In the genomic region with DNA sequence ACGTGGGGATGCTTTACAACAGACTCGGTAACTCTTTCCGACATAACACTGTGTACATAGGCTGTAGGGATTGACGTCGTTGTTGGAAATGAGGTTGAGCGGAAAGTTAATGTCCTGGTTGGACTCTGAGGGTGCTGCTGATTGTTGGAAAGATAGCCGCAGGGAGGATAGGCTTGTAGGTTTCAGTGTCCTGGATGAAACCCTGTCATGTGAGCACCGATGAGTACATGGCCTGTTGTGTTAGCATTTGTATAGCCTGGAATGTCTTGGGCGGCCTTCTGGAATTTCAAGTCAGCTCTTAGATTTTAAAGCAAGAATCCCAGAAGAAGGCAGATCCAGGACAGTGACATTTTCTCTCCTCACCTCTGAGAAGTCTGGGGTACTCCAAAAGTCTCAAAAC, we compare ENCODE assay signal across 19 cellular contexts.
A peak's percentile ranks its signal among the peaks of the same experiment; 100 is the strongest.
DNase-seq lines count a peak whose midpoint lies in the region; ATAC-seq and TF ChIP-seq lines count a peak whose summit lies in the region.
"Had no signal": no experiment of that assay in that cellular context is flagged by ENCODE, and none has a peak within 500 bp of the region (broad histone marks: within the 10 kb centered on the region; RNA-seq: fewer than 3 reads in every experiment).

No MANE protein-coding gene starts in this region.

- H3K9me3 ChIP-seq in Caco-2 (no peaks in the 10 kb centered on the region), upper lobe of left lung (no peaks in the 10 kb centered on the region)
- H3K9me3 ChIP-seq: adrenal gland, esophagus muscularis mucosa, Peyer's patch, spleen, stomach had no signal

- no peak for TF ChIP-seq EP300 in upper lobe of left lung (IDR thresholded peaks at IDR 0.05)

- H3K4me3 Mint-ChIP-seq in Caco-2 (ENCODE audit: unreplicated experiment) (no peak overlapping the region), WTC11 (peak overlapping the region; percentile 40), osteocyte (ENCODE audit: unreplicated experiment) (no peak overlapping the region)

- H3K4me1 ChIP-seq in Caco-2 (peaks cover 18% of the 10 kb centered on the region), upper lobe of left lung (peaks cover 5 to 10% (median 9%) of the 10 kb centered on the region in 4 donors)

- no peaks in the 10 kb centered on the region for H3K9me3 Mint-ChIP-seq in Caco-2 (ENCODE audit: unreplicated experiment)
- H3K9me3 Mint-ChIP-seq in WTC11, result peaks cover 9% of the 10 kb centered on the region
- no peaks in the 10 kb centered on the region for H3K9me3 Mint-ChIP-seq in osteocyte (ENCODE audit: unreplicated experiment)

- BruUV-seq in Caco-2 (replicated peaks; lab: Mats Ljungman, UMichigan), result no TSS peak

- TF ChIP-seq POLR2A in upper lobe of left lung (IDR thresholded peaks at IDR 0.05), result no peak

- H3K36me3 Mint-ChIP-seq in Caco-2 (ENCODE audit: insufficient read depth, unreplicated experiment), result peaks cover 48% of the 10 kb centered on the region
- peaks cover 24% of the 10 kb centered on the region for H3K36me3 Mint-ChIP-seq in WTC11
- peaks cover 5% of the 10 kb centered on the region for H3K36me3 Mint-ChIP-seq in osteocyte (ENCODE audit: unreplicated experiment)

- 87 to 90% methylated on average over 9 of the region's 9 CpGs for WGBS in upper lobe of left lung, 2 donors

- H3K27ac Mint-ChIP-seq in Caco-2 (ENCODE audit: unreplicated experiment) (peak overlapping the region; percentile 56), WTC11 (peak overlapping the region; percentile 99), osteocyte (ENCODE audit: unreplicated experiment) (peak overlapping the region; percentile 1)

- peak; percentile 95 for ATAC-seq in WTC11
- ATAC-seq in upper lobe of left lung (ENCODE audit: low FRiP score in 2 of 2), result no peak
- no peak for ATAC-seq in GM18873 (IDR thresholded peaks at IDR 0.05; ENCODE audit: low FRiP score, unreplicated experiment)
- ATAC-seq in HG02759 (IDR thresholded peaks at IDR 0.05; ENCODE audit: unreplicated experiment), result no peak

- CTCF ChIA-PET in Caco-2 (lab: Charles Lee) (interaction anchor here (1.3 to 1.4 kb wide), 2 partner anchors 63 to 101 kb away, joined by 3 read pairs; a partner anchor contains a TSS), WTC11 (lab: Charles Lee) (interaction anchor here (0.7 to 3.5 kb wide), 15 partner anchors 7 to 98 kb away, joined by 3 to 47 read pairs (median 5); a partner anchor contains a TSS)

- H3K27me3 ChIP-seq in Caco-2 (replicated peaks; ENCODE audit: control insufficient read depth, insufficient read depth, low read length) (no peaks in the 10 kb centered on the region), upper lobe of left lung (no peaks in the 10 kb centered on the region)
- H3K27me3 ChIP-seq: adrenal gland, esophagus muscularis mucosa, Peyer's patch, spleen, stomach had no signal

- H3K4me3 ChIP-seq in Caco-2 (ENCODE audit: low read depth, low read length) (no peak overlapping the region), upper lobe of left lung (no peak overlapping the region)
- H3K4me3 ChIP-seq: adrenal gland, coronary artery, esophagus muscularis mucosa, Peyer's patch, spleen, stomach had no signal

- POLR2A ChIA-PET in Caco-2 (lab: Charles Lee), result no interaction called here
- POLR2A ChIA-PET in WTC11 (lab: Charles Lee), result interaction anchor here (0.6 to 1.3 kb wide), 4 partner anchors 11 to 64 kb away, joined by 3 to 4 read pairs (median 4); no protein-coding TSS in a partner anchor

- H3K36me3 ChIP-seq in Caco-2 (ENCODE audit: control insufficient read depth, insufficient read depth, low read length) (no peaks in the 10 kb centered on the region; the same call in 1 of the 2 replicates), upper lobe of left lung (peaks cover 0 to 11% (median 4%) of the 10 kb centered on the region in 4 donors)

- TF ChIP-seq CTCF in Caco-2 (IDR thresholded peaks at IDR 0.05; ENCODE audit: insufficient read depth in 1 of 2, low read depth in 1 of 2, low read length in 1 of 2, severe bottlenecking in 1 of 2, unreplicated experiment in 1 of 2), result no peak
- TF ChIP-seq CTCF in WTC11 (IDR thresholded peaks at IDR 0.05), result no peak
- TF ChIP-seq CTCF in osteocyte (IDR thresholded peaks at IDR 0.05), result no peak
- no peak for TF ChIP-seq CTCF in upper lobe of left lung (IDR thresholded peaks at IDR 0.05)

- H3K4me1 Mint-ChIP-seq in Caco-2 (ENCODE audit: low read depth, unreplicated experiment), result peaks cover 15% of the 10 kb centered on the region
- H3K4me1 Mint-ChIP-seq in WTC11, result peaks cover 33% of the 10 kb centered on the region
- peaks cover 18% of the 10 kb centered on the region for H3K4me1 Mint-ChIP-seq in osteocyte (ENCODE audit: unreplicated experiment)

- no peaks in the 10 kb centered on the region for H3K27me3 Mint-ChIP-seq in Caco-2 (ENCODE audit: insufficient read depth, unreplicated experiment)
- no peaks in the 10 kb centered on the region for H3K27me3 Mint-ChIP-seq in WTC11 (ENCODE audit: low read depth)
- H3K27me3 Mint-ChIP-seq in osteocyte (ENCODE audit: unreplicated experiment), result no peaks in the 10 kb centered on the region

- intact Hi-C loops in Caco-2 (cut with micrococcal nuclease; ENCODE audit: unreplicated experiment), result loop anchor here (5.0 kb wide), 1 partner anchor 56 kb away; no protein-coding TSS in a partner anchor

- no peak for DNase-seq in Caco-2
- DNase-seq in WTC11 (ENCODE audit: low spot score), result peak; percentile 52
- DNase-seq in iPS DF 19.7 (ENCODE audit: low read depth, low spot score), result peak; percentile 89
- DNase-seq in osteocyte (ENCODE audit: extremely low spot score, unreplicated experiment), result peak; percentile 13
- no peak for DNase-seq in upper lobe of left lung
- no peak for DNase-seq in NAMALWA (ENCODE audit: low spot score)
- DNase-seq: activated CD4-positive, CD25-positive, alpha-beta regulatory T cell; hippocampal formation; mammary epithelial cell; NCI-H1930; NCI-H69; spleen; stomach had no signal

- peak overlapping the region in 1 of 4 donors; percentile 30 for H3K27ac ChIP-seq in upper lobe of left lung
- H3K27ac ChIP-seq: coronary artery, esophagus muscularis mucosa, Peyer's patch had no signal

TF ChIP-seq in WTC11, 78 proteins besides CTCF, POLR2A, EP300 and RAD21 (continues in another document):
- no peak for TF ChIP-seq ZNF138 (CRISPR knock-in tag; conservative IDR thresholded peaks at IDR 0.05)
- TF ChIP-seq, protein P1, sequence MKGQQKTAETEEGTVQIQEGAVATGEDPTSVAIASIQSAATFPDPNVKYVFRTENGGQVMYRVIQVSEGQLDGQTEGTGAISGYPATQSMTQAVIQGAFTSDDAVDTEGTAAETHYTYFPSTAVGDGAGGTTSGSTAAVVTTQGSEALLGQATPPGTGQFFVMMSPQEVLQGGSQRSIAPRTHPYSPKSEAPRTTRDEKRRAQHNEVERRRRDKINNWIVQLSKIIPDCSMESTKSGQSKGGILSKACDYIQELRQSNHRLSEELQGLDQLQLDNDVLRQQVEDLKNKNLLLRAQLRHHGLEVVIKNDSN (CRISPR knock-in tag; IDR thresholded peaks at IDR 0.05), result peak; percentile 75
- no peak for TF ChIP-seq FOXP1 (CRISPR knock-in tag; IDR thresholded peaks at IDR 0.05; ENCODE audit: borderline replicate concordance)
- TF ChIP-seq, protein P2, sequence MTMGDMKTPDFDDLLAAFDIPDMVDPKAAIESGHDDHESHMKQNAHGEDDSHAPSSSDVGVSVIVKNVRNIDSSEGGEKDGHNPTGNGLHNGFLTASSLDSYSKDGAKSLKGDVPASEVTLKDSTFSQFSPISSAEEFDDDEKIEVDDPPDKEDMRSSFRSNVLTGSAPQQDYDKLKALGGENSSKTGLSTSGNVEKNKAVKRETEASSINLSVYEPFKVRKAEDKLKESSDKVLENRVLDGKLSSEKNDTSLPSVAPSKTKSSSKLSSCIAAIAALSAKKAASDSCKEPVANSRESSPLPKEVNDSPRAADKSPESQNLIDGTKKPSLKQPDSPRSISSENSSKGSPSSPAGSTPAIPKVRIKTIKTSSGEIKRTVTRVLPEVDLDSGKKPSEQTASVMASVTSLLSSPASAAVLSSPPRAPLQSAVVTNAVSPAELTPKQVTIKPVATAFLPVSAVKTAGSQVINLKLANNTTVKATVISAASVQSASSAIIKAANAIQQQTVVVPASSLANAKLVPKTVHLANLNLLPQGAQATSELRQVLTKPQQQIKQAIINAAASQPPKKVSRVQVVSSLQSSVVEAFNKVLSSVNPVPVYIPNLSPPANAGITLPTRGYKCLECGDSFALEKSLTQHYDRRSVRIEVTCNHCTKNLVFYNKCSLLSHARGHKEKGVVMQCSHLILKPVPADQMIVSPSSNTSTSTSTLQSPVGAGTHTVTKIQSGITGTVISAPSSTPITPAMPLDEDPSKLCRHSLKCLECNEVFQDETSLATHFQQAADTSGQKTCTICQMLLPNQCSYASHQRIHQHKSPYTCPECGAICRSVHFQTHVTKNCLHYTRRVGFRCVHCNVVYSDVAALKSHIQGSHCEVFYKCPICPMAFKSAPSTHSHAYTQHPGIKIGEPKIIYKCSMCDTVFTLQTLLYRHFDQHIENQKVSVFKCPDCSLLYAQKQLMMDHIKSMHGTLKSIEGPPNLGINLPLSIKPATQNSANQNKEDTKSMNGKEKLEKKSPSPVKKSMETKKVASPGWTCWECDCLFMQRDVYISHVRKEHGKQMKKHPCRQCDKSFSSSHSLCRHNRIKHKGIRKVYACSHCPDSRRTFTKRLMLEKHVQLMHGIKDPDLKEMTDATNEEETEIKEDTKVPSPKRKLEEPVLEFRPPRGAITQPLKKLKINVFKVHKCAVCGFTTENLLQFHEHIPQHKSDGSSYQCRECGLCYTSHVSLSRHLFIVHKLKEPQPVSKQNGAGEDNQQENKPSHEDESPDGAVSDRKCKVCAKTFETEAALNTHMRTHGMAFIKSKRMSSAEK (CRISPR knock-in tag; IDR thresholded peaks at IDR 0.05; ENCODE audit: borderline replicate concordance), result no peak
- TF ChIP-seq, protein P3, sequence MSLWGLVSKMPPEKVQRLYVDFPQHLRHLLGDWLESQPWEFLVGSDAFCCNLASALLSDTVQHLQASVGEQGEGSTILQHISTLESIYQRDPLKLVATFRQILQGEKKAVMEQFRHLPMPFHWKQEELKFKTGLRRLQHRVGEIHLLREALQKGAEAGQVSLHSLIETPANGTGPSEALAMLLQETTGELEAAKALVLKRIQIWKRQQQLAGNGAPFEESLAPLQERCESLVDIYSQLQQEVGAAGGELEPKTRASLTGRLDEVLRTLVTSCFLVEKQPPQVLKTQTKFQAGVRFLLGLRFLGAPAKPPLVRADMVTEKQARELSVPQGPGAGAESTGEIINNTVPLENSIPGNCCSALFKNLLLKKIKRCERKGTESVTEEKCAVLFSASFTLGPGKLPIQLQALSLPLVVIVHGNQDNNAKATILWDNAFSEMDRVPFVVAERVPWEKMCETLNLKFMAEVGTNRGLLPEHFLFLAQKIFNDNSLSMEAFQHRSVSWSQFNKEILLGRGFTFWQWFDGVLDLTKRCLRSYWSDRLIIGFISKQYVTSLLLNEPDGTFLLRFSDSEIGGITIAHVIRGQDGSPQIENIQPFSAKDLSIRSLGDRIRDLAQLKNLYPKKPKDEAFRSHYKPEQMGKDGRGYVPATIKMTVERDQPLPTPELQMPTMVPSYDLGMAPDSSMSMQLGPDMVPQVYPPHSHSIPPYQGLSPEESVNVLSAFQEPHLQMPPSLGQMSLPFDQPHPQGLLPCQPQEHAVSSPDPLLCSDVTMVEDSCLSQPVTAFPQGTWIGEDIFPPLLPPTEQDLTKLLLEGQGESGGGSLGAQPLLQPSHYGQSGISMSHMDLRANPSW (CRISPR knock-in tag; conservative IDR thresholded peaks at IDR 0.05; ENCODE audit: low read depth), result no peak
- no peak for TF ChIP-seq TCF7 (CRISPR knock-in tag; IDR thresholded peaks at IDR 0.05; ENCODE audit: low read depth)

Comparison
In these comparisons a context has a peak if more than half of its experiments do, and no peak if none do; other contexts are left out.
1. DNase-seq: peak in WTC11 (single experiment), iPS DF 19.7 (single experiment) and osteocyte (single experiment); none in Caco-2 (0 of 2), upper lobe of left lung (0 of 2) and NAMALWA (single experiment).
2. H3K27ac Mint-ChIP-seq: peak in every context shown above with its lines; median percentile 99 in WTC11; 56 in Caco-2; 1 in osteocyte.